ENCODE assay signal across 9 cellular contexts in the genomic region with DNA sequence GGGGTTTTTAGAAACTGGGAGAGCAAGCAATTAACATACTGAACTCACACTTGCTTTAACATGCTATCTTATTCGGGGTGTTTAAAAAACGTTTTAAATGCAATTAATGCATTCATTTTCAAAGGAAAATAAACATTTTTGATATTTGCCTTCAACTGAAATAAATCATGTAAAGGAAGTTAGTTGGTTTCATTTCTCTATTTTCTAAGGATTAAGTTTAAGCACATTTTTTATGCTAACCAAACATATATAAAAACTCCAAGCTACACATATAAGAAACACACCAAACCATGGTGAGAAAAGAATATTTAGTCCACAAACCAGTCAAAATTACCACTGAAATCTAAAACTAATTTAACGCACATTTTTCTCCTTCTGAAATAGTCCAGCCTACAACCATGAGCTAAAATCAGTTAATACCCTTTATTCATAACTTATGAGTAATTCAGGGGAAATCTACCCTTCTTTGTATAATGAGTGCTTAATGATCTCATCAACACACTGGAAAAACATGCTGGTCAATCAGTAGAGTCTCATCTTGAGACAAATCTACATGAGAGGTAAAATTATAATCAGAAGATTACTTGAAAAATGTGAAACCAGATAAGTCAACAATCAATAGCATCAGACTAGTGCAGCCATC. TPM values are rescaled to one million over a fixed set of nuclear protein-coding genes. Genes with fewer than 3 reads are reported as not detected.
A peak's percentile ranks its signal among the peaks of the same experiment; 100 is the strongest.
DNase-seq lines count a peak whose midpoint lies in the region; ATAC-seq and TF ChIP-seq lines count a peak whose summit lies in the region.
"Had no signal": no experiment of that assay in that cellular context is flagged by ENCODE, and none has a peak within 500 bp of the region (broad histone marks: within the 10 kb centered on the region; RNA-seq: fewer than 3 reads in every experiment).

No MANE protein-coding gene starts in this region.

- peaks cover 60 to 80% (median 70%) of the 10 kb centered on the region in 4 donors for H3K4me1 Mint-ChIP-seq in CD4-positive, alpha-beta memory T cell

- H3K36me3 ChIP-seq in CD4-positive, alpha-beta memory T cell (ENCODE audit: insufficient read depth, low read length) = no peaks in the 10 kb centered on the region
- H3K36me3 ChIP-seq in HUES6 (ENCODE audit: control insufficient read depth, insufficient read depth, low read length) = no peaks in the 10 kb centered on the region

- no peak overlapping the region for H3K4me3 ChIP-seq in CD4-positive, alpha-beta memory T cell (ENCODE audit: low read length in 2 of 2)
- no peak overlapping the region for H3K4me3 ChIP-seq in HUES6 (ENCODE audit: low read depth, low read length)
- no peak overlapping the region for H3K4me3 ChIP-seq in epithelial cell of esophagus (ENCODE audit: low read length)
- H3K4me3 ChIP-seq: skin epidermis had no signal

- peak overlapping the region in 6 of 8 donors; percentile 15 to 64 (median 48) for H3K4me3 Mint-ChIP-seq in CD4-positive, alpha-beta memory T cell

- intact Hi-C loops in CD4-positive, alpha-beta memory T cell (cut with micrococcal nuclease) = no loop called here

- no peak for TF ChIP-seq CTCF in epithelial cell of esophagus (IDR thresholded peaks at IDR 0.05; ENCODE audit: insufficient read depth, low read depth, low read length, missing control alignments)

- no peak overlapping the region for H3K27ac ChIP-seq in CD4-positive, alpha-beta memory T cell (ENCODE audit: low read depth, low read length)
- peak overlapping the region; percentile 48; the same call in 1 of the 2 replicates for H3K27ac ChIP-seq in HUES6 (ENCODE audit: low read depth, low read length)

- H3K27me3 ChIP-seq in CD4-positive, alpha-beta memory T cell (ENCODE audit: insufficient read depth, low read length) = no peaks in the 10 kb centered on the region
- H3K27me3 ChIP-seq in HUES6 (ENCODE audit: control insufficient read depth, insufficient read depth, low read length) = no peaks in the 10 kb centered on the region

- H3K27me3 Mint-ChIP-seq in CD4-positive, alpha-beta memory T cell = no peaks in the 10 kb centered on the region

- CTCF ChIA-PET in CD4-positive, alpha-beta memory T cell (lab: Charles Lee; ENCODE audit: partially characterized antibody) = interaction anchor here (0.7 to 3.3 kb wide), 4 partner anchors 9 to 231 kb away, joined by 3 to 18 read pairs (median 4); no protein-coding TSS in a partner anchor

- H3K9me3 Mint-ChIP-seq in CD4-positive, alpha-beta memory T cell = no peaks in the 10 kb centered on the region

- ATAC-seq in GM19463 (IDR thresholded peaks at IDR 0.05; ENCODE audit: unreplicated experiment) (peak; percentile 66), GM18858 (IDR thresholded peaks at IDR 0.05; ENCODE audit: unreplicated experiment) (no peak), HG03521 (IDR thresholded peaks at IDR 0.05; ENCODE audit: unreplicated experiment) (no peak)

- no peaks in the 10 kb centered on the region for H3K9me3 ChIP-seq in CD4-positive, alpha-beta memory T cell (ENCODE audit: control insufficient read depth in 1 of 2, low read length in 2 of 2)
- H3K9me3 ChIP-seq in HUES6 (ENCODE audit: control insufficient read depth, insufficient read depth, low read depth, low read length) = no peaks in the 10 kb centered on the region

- peaks cover 0 to 7% of the 10 kb centered on the region in 2 donors for H3K36me3 Mint-ChIP-seq in CD4-positive, alpha-beta memory T cell

- POLR2A ChIA-PET in CD4-positive, alpha-beta memory T cell (lab: Charles Lee; ENCODE audit: partially characterized antibody) = no interaction called here

- H3K4me1 ChIP-seq in CD4-positive, alpha-beta memory T cell (ENCODE audit: insufficient read depth, low read length) = peaks cover 84% of the 10 kb centered on the region
- peaks cover 20% of the 10 kb centered on the region for H3K4me1 ChIP-seq in HUES6 (ENCODE audit: control insufficient read depth, insufficient read depth, low read length)

- no peak for DNase-seq in CD4-positive, alpha-beta memory T cell
- peak; percentile 68 for DNase-seq in epithelial cell of esophagus (ENCODE audit: low read depth)
- DNase-seq in hippocampal formation (lab: John Stamatoyannopoulos, UW) = no peak
- DNase-seq in DMS79 treated with DMSO at 0.1 percent for 48 hours (lab: John Stamatoyannopoulos, UW) = no peak

- H3K9ac ChIP-seq in HUES6 (ENCODE audit: low read length) = no peak overlapping the region

- peak overlapping the region in 2 of 7 donors; percentile 2 to 9 for H3K27ac Mint-ChIP-seq in CD4-positive, alpha-beta memory T cell

RNA-seq across cellular contexts. Expression of gene FBXO11, which starts 8.1 kb away (rescaled TPM):
- 10 to 100 TPM; 85.6 to 87.3 TPM for total RNA-seq in CD4-positive, alpha-beta memory T cell
- 10 to 100 TPM in 1 of 2 donors, 1 to 10 TPM in 1; 4.7 to 12.2 TPM for polyA plus RNA-seq in CD4-positive, alpha-beta memory T cell
